8 cellular contexts compared by ENCODE assay signal in genomic region chr6:31952140-31952805, GRCh38. TPM values are rescaled to one million over a fixed set of nuclear protein-coding genes. Genes with fewer than 3 reads are reported as not detected.
DNase-seq lines count a peak whose midpoint lies in the region; ATAC-seq and TF ChIP-seq lines count a peak whose summit lies in the region.

No MANE protein-coding gene starts in this region.

- peaks cover 0 to 2% (median 0%) of the 10 kb centered on the region in 9 donors for H3K4me1 ChIP-seq in heart right ventricle

- H3K27ac ChIP-seq in heart right ventricle = peak overlapping the region in 1 of 10 donors; percentile 11

- WGBS in heart right ventricle, 2 donors = 53 to 66% methylated on average over 5 of the region's 5 CpGs

- H3K36me3 ChIP-seq in heart right ventricle = peaks cover 0 to 72% (median 42%) of the 10 kb centered on the region in 9 donors

- peaks cover 3% of the 10 kb centered on the region for H3K27me3 Mint-ChIP-seq in activated naive CD8-positive, alpha-beta T cell treated with anti-CD3 and anti-CD28 coated beads for 36 hours

- H3K9me3 Mint-ChIP-seq in activated naive CD8-positive, alpha-beta T cell treated with anti-CD3 and anti-CD28 coated beads for 36 hours = no peaks in the 10 kb centered on the region

- H3K4me1 Mint-ChIP-seq in activated naive CD8-positive, alpha-beta T cell treated with anti-CD3 and anti-CD28 coated beads for 36 hours = peaks cover 1% of the 10 kb centered on the region

- H3K4me3 ChIP-seq in heart right ventricle = no peak overlapping the region

- DNase-seq in activated gamma-delta T cell treated with Interleukin-2 at 50 U/mL for 16 hours (peak; percentile 30), activated gamma-delta T cell (lab: John Stamatoyannopoulos, UW) (no peak), NCI-H226 (peak; percentile 46), heart right ventricle (peak in 1 of 2 donors; percentile 62), renal cortical epithelial cell (ENCODE audit: low read depth) (peak; percentile 44), NCI-H128 (lab: John Stamatoyannopoulos, UW; ENCODE audit: unreplicated experiment) (no peak)
- no peak for DNase-seq in activated naive CD8-positive, alpha-beta T cell treated with anti-CD3 and anti-CD28 coated beads for 36 hours

- intact Hi-C loops in heart right ventricle (cut with DNase I) = loop anchor here in 8 of 10 donors (5.0 to 10.0 kb wide), 6 partner anchors 47 to 407 kb away; partner anchors contain the start of genes ZBTB12 (in 5 of the 8), LY6G5C (in 4 of the 8), ATP6V1G2 (in 3 of the 8) and DDX39B (in 3 of the 8)

- peak in 7 of 8 donors; percentile 23 to 72 (median 68) for ATAC-seq in heart right ventricle
- no peak for ATAC-seq in GM21717 (IDR thresholded peaks at IDR 0.05; ENCODE audit: unreplicated experiment)

- TF ChIP-seq CTCF in heart right ventricle (IDR thresholded peaks at IDR 0.05) = peak; percentile 46 to 86 (median 70)

- peak overlapping the region; percentile 56 for H3K27ac Mint-ChIP-seq in activated naive CD8-positive, alpha-beta T cell treated with anti-CD3 and anti-CD28 coated beads for 36 hours

- H3K27me3 ChIP-seq in heart right ventricle = no peaks in the 10 kb centered on the region

- no peak overlapping the region for H3K4me3 Mint-ChIP-seq in activated naive CD8-positive, alpha-beta T cell treated with anti-CD3 and anti-CD28 coated beads for 36 hours

- peaks cover 23% of the 10 kb centered on the region for H3K36me3 Mint-ChIP-seq in activated naive CD8-positive, alpha-beta T cell treated with anti-CD3 and anti-CD28 coated beads for 36 hours

- no peaks in the 10 kb centered on the region for H3K9me3 ChIP-seq in heart right ventricle

RNA-seq across cellular contexts. Expression of gene CFB, which starts 6.4 kb away (rescaled TPM):
- total RNA-seq in activated naive CD8-positive, alpha-beta T cell treated with anti-CD3 and anti-CD28 coated beads for 36 hours = under 1 TPM; 0.52 to 0.82 TPM
- total RNA-seq in heart right ventricle = 10 to 100 TPM in 1 of 10 donors, 1 to 10 TPM in 9; 2.8 to 24.4 (median 4.7) TPM
- 10 to 100 TPM in 1 of 2 donors, 1 to 10 TPM in 1; 6.6 to 15.8 TPM for polyA plus RNA-seq in heart right ventricle
- total RNA-seq in renal cortical epithelial cell = 24.3 and 32.7 TPM in 2 replicates

RNA-seq across cellular contexts. Expression of gene NELFE, which starts 6.5 kb away (rescaled TPM):
- 10 to 100 TPM; 73.8 to 75.5 TPM for total RNA-seq in activated naive CD8-positive, alpha-beta T cell treated with anti-CD3 and anti-CD28 coated beads for 36 hours
- 10 to 100 TPM; 38.2 to 52.8 (median 45.7) TPM for total RNA-seq in heart right ventricle
- 10 to 100 TPM; 36.5 to 70.4 TPM for polyA plus RNA-seq in heart right ventricle
- total RNA-seq in renal cortical epithelial cell = 92.3 and 146 TPM in 2 replicates

RNA-seq across cellular contexts. Expression of gene SKIC2, which starts 6.7 kb away (rescaled TPM):
- 10 to 100 TPM; 84.6 to 90.9 TPM for total RNA-seq in activated naive CD8-positive, alpha-beta T cell treated with anti-CD3 and anti-CD28 coated beads for 36 hours
- 10 to 100 TPM; 21.8 to 45.5 (median 32.2) TPM for total RNA-seq in heart right ventricle
- polyA plus RNA-seq in heart right ventricle = 10 to 100 TPM; 37.8 to 67.4 TPM
- total RNA-seq in renal cortical epithelial cell = 46.5 and 47.3 TPM in 2 replicates

RNA-seq across cellular contexts. Expression of gene DXO, which starts 19.7 kb away (rescaled TPM):
- total RNA-seq in activated naive CD8-positive, alpha-beta T cell treated with anti-CD3 and anti-CD28 coated beads for 36 hours = 10 to 100 TPM; 15.6 to 16.3 TPM
- total RNA-seq in heart right ventricle = 10 to 100 TPM in 8 of 10 donors, 1 to 10 TPM in 2; 8.4 to 15.7 (median 13.2) TPM
- 10 to 100 TPM; 13.6 to 23.4 TPM for polyA plus RNA-seq in heart right ventricle
- total RNA-seq in renal cortical epithelial cell = 10.6 and 16.9 TPM in 2 replicates

RNA-seq across cellular contexts. Expression of gene C2, which starts 24.8 kb away (rescaled TPM):
- 1 to 10 TPM in 1 of 2 experiments, under 1 TPM in 1; 0.42 to 1.6 TPM for total RNA-seq in activated naive CD8-positive, alpha-beta T cell treated with anti-CD3 and anti-CD28 coated beads for 36 hours
- total RNA-seq in heart right ventricle = 10 to 100 TPM in 2 of 10 donors, 1 to 10 TPM in 8; 2.0 to 63.0 (median 4.2) TPM
- polyA plus RNA-seq in heart right ventricle = 1 to 10 TPM; 1.1 to 1.7 TPM
- total RNA-seq in renal cortical epithelial cell = 1.7 TPM in 1 of 2 replicates, not detected in the other

Comparison
In these comparisons a context has a peak if more than half of its experiments do, and no peak if none do; other contexts are left out.
1. DNase-seq: peak in activated gamma-delta T cell treated with Interleukin-2 at 50 U/mL for 16 hours (single experiment), NCI-H226 (single experiment) and renal cortical epithelial cell (single experiment); none in activated gamma-delta T cell (single experiment), activated naive CD8-positive, alpha-beta T cell treated with anti-CD3 and anti-CD28 coated beads for 36 hours (single experiment) and NCI-H128 (single experiment).